ENCODE assay signal across 9 cellular contexts in the genomic region with DNA sequence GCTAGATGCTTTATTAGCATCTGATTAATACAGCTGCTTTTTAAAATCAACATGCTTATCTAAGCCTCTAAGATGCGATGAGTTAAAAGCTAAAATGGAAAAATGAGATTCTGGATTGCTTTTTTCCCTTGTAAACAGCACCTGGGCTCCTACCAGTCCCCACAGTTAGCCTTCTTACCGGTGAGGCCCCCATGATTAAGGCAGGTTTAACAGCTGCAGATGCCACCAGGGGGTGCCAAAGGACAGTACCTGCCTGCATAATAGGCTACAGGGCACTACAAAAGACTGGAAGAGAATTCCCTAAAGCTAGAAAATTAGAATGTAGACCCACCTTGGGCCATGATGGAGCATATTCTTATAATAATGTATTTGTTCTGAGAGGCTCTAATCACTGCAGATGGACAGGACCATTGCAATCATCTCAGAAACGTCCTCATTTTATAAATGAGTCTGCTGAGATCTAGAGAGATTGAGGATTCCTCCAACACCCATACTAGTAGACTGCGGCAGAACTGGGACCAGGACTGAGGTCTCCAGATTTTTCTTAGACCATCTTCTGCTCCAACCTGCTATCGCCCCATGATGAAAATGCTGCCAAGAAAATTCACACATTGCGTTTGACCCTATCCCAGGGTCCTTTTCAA.
DNase-seq lines count a peak whose midpoint lies in the region; ATAC-seq and TF ChIP-seq lines count a peak whose summit lies in the region.
"Had no signal": no experiment of that assay in that cellular context is flagged by ENCODE, and none has a peak within 500 bp of the region (broad histone marks: within the 10 kb centered on the region; RNA-seq: fewer than 3 reads in every experiment).

No MANE protein-coding gene starts in this region.

- H3K27me3 ChIP-seq in OCI-LY1 (ENCODE audit: insufficient read depth, low read length): no peaks in the 10 kb centered on the region
- no peaks in the 10 kb centered on the region for H3K27me3 ChIP-seq in fibroblast of lung (ENCODE audit: control insufficient read depth, insufficient read depth, low read length)
- no peaks in the 10 kb centered on the region for H3K27me3 ChIP-seq in neural progenitor cell
- H3K27me3 ChIP-seq in tibial nerve: no peaks in the 10 kb centered on the region

- no TSS peak for BruUV-seq in Calu3 (replicated peaks; lab: Mats Ljungman, UMichigan)

- H3K27ac ChIP-seq in OCI-LY1 (ENCODE audit: low read depth, low read length, poor library complexity, severe bottlenecking) (no peak overlapping the region), fibroblast of lung (ENCODE audit: insufficient read depth, low read length) (no peak overlapping the region), neural progenitor cell (no peak overlapping the region), tibial nerve (no peak overlapping the region)

- TF ChIP-seq CTCF in Calu3 (IDR thresholded peaks at IDR 0.05; ENCODE audit: unreplicated experiment) (peak; percentile 87), OCI-LY1 (IDR thresholded peaks at IDR 0.05; ENCODE audit: low read length) (peak; percentile 88), fibroblast of lung (conservative IDR thresholded peaks at IDR 0.05 in 1 of 2, IDR thresholded peaks at IDR 0.05 in 1 of 2; ENCODE audit: low read depth in 1 of 2, low read length in 2 of 2) (peak; percentile 74 to 93), neural progenitor cell (IDR thresholded peaks at IDR 0.05) (peak; percentile 89), tibial nerve (IDR thresholded peaks at IDR 0.05) (peak in 4 of 5 experiments; percentile 19 to 34 (median 28))

- no peaks in the 10 kb centered on the region for H3K36me3 ChIP-seq in OCI-LY1 (ENCODE audit: insufficient read depth, low read length)
- no peaks in the 10 kb centered on the region for H3K36me3 ChIP-seq in fibroblast of lung (ENCODE audit: control insufficient read depth, insufficient read depth, low read length)
- no peaks in the 10 kb centered on the region for H3K36me3 ChIP-seq in neural progenitor cell
- H3K36me3 ChIP-seq in tibial nerve: no peaks in the 10 kb centered on the region

- WGBS in tibial nerve, 2 donors: 67 to 69% methylated on average over 6 of the region's 6 CpGs

- H3K79me2 ChIP-seq in OCI-LY1 (ENCODE audit: insufficient read depth, low read length) (no peaks in the 10 kb centered on the region), fibroblast of lung (ENCODE audit: control insufficient read depth, insufficient read depth, low read length) (no peaks in the 10 kb centered on the region), neural progenitor cell (ENCODE audit: low read depth) (no peaks in the 10 kb centered on the region)

- H3K9me3 ChIP-seq in OCI-LY1 (ENCODE audit: low read length) (no peaks in the 10 kb centered on the region), fibroblast of lung (ENCODE audit: control insufficient read depth, insufficient read depth, low read depth, low read length) (no peaks in the 10 kb centered on the region), neural progenitor cell (ENCODE audit: low read depth) (no peaks in the 10 kb centered on the region), tibial nerve (no peaks in the 10 kb centered on the region)

- TF ChIP-seq EP300 in tibial nerve (IDR thresholded peaks at IDR 0.05): no peak

- DNase-seq in Calu3: peak; percentile 89
- DNase-seq in activated T-cell treated with anti-CD3 and anti-CD28 coated beads for 24 hours (ENCODE audit: low read depth): peak; percentile 41
- peak; percentile 57 to 76 for DNase-seq in fibroblast of lung (ENCODE audit: low read depth in 2 of 2)
- peak; percentile 90 for DNase-seq in neural progenitor cell (ENCODE audit: low spot score)
- DNase-seq in tibial nerve (ENCODE audit: low spot score in 2 of 2): peak; percentile 16 to 67

- peak; percentile 79 for ATAC-seq in GM19397 (IDR thresholded peaks at IDR 0.05; ENCODE audit: unreplicated experiment)
- ATAC-seq in HG03565 (IDR thresholded peaks at IDR 0.05; ENCODE audit: unreplicated experiment): peak; percentile 59

- H3F3A ChIP-seq in OCI-LY1 (ENCODE audit: insufficient read depth, low read length): no peaks in the 10 kb centered on the region
- H3F3A ChIP-seq in neural progenitor cell (ENCODE audit: low read depth): no peaks in the 10 kb centered on the region

- H3K9me3 Mint-ChIP-seq in Calu3 (ENCODE audit: low read depth, unreplicated experiment) (no peaks in the 10 kb centered on the region), neural progenitor cell (no peaks in the 10 kb centered on the region)

- H3K9ac ChIP-seq in OCI-LY1 (ENCODE audit: low read length): no peak overlapping the region
- H3K9ac ChIP-seq in fibroblast of lung (ENCODE audit: insufficient read depth, low read length): no peak overlapping the region
- H3K9ac ChIP-seq in neural progenitor cell: no peak overlapping the region

- peaks cover 43% of the 10 kb centered on the region for H3K4me1 Mint-ChIP-seq in Calu3 (ENCODE audit: low read depth, unreplicated experiment)
- peaks cover 16% of the 10 kb centered on the region for H3K4me1 Mint-ChIP-seq in neural progenitor cell

- H2AFZ ChIP-seq in OCI-LY1 (ENCODE audit: low read length) (no peak overlapping the region), fibroblast of lung (ENCODE audit: low read length) (no peak overlapping the region), neural progenitor cell (replicated peaks) (no peak overlapping the region)

- H3K4me3 Mint-ChIP-seq in Calu3 (ENCODE audit: low read depth, unreplicated experiment): no peak overlapping the region
- no peak overlapping the region for H3K4me3 Mint-ChIP-seq in neural progenitor cell
- H3K4me3 Mint-ChIP-seq: activated naive CD8-positive, alpha-beta T cell had no signal

- no peak overlapping the region for H3K27ac Mint-ChIP-seq in Calu3 (ENCODE audit: unreplicated experiment)
- no peak overlapping the region for H3K27ac Mint-ChIP-seq in neural progenitor cell
- H3K27ac Mint-ChIP-seq: activated naive CD8-positive, alpha-beta T cell had no signal

- H4K20me1 ChIP-seq in OCI-LY1 (ENCODE audit: insufficient read depth, low read length) (no peaks in the 10 kb centered on the region), fibroblast of lung (ENCODE audit: control insufficient read depth, extremely low read depth, insufficient read depth, low read length) (no peaks in the 10 kb centered on the region), neural progenitor cell (ENCODE audit: low read depth) (no peaks in the 10 kb centered on the region)

- H3K36me3 Mint-ChIP-seq in Calu3 (ENCODE audit: insufficient read depth, unreplicated experiment): peaks cover 4% of the 10 kb centered on the region
- H3K36me3 Mint-ChIP-seq in neural progenitor cell: no peaks in the 10 kb centered on the region
- H3K36me3 Mint-ChIP-seq: activated naive CD8-positive, alpha-beta T cell had no signal

- TF ChIP-seq POLR2A in tibial nerve (IDR thresholded peaks at IDR 0.05): no peak

- no peak overlapping the region for H3K4me3 ChIP-seq in OCI-LY1 (ENCODE audit: low read depth, low read length, poor library complexity, severe bottlenecking)
- H3K4me3 ChIP-seq in fibroblast of lung (replicated peaks in 1 of 4; ENCODE audit: control extremely low read depth in 1 of 4, insufficient read depth in 1 of 4, low read depth in 3 of 4, low read length in 4 of 4): no peak overlapping the region
- H3K4me3 ChIP-seq in neural progenitor cell: no peak overlapping the region
- H3K4me3 ChIP-seq in tibial nerve: no peak overlapping the region

- H3K4me1 ChIP-seq in OCI-LY1 (ENCODE audit: insufficient read depth, low read length, severe bottlenecking): no peaks in the 10 kb centered on the region
- no peaks in the 10 kb centered on the region for H3K4me1 ChIP-seq in fibroblast of lung (ENCODE audit: control insufficient read depth, extremely low read depth, insufficient read depth, low read length)
- no peaks in the 10 kb centered on the region for H3K4me1 ChIP-seq in neural progenitor cell
- peaks cover 0 to 12% (median 0%) of the 10 kb centered on the region in 4 donors for H3K4me1 ChIP-seq in tibial nerve

- H3K4me2 ChIP-seq in OCI-LY1 (ENCODE audit: low read length) (no peak overlapping the region), fibroblast of lung (ENCODE audit: extremely low read depth, insufficient read depth, low read length) (no peak overlapping the region), neural progenitor cell (no peak overlapping the region)

- intact Hi-C loops in Calu3 (cut with micrococcal nuclease; ENCODE audit: unreplicated experiment): loop anchor here (2.0 to 5.0 kb wide), 5 partner anchors 78 to 590 kb away; a partner anchor contains a TSS

- no peaks in the 10 kb centered on the region for H3K9me2 ChIP-seq in OCI-LY1 (ENCODE audit: low read depth, low read length)

- H3K27me3 Mint-ChIP-seq in Calu3 (ENCODE audit: unreplicated experiment) (peaks cover 7% of the 10 kb centered on the region), neural progenitor cell (ENCODE audit: insufficient read depth, low read depth) (no peaks in the 10 kb centered on the region)

- CTCF ChIA-PET in Calu3 (lab: Charles Lee): interaction anchor here (1.1 to 2.2 kb wide), 6 partner anchors 9 to 589 kb away, joined by 3 to 6 read pairs (median 4); no protein-coding TSS in a partner anchor

Comparison
In these comparisons a context has a peak if more than half of its experiments do, and no peak if none do; other contexts are left out.
1. CTCF ChIP-seq: peak in every context shown above with its lines; median percentile 89 in neural progenitor cell; 88 in OCI-LY1; 87 in Calu3; 84 in fibroblast of lung; 28 in tibial nerve.